In genomic region chr11:8963569-8964323, GRCh38 we compare ENCODE assay signal across 8 cellular contexts. TPM values are rescaled to one million over a fixed set of nuclear protein-coding genes. Genes with fewer than 3 reads are reported as not detected.
DNase-seq lines count a peak whose midpoint lies in the region; ATAC-seq and TF ChIP-seq lines count a peak whose summit lies in the region.

No MANE protein-coding gene starts in this region.

- H3K9me3 ChIP-seq in trophoblast cell (ENCODE audit: insufficient read depth, low read depth, low read length) (no peaks in the 10 kb centered on the region), upper lobe of right lung (no peaks in the 10 kb centered on the region)

- H3K9ac ChIP-seq in trophoblast cell (ENCODE audit: low read length) = peak overlapping the region; percentile 92

- peak overlapping the region; percentile 46 for H2BK12ac ChIP-seq in trophoblast cell (ENCODE audit: low read length)

- H3K23ac ChIP-seq in trophoblast cell (ENCODE audit: low read length) = peak overlapping the region; percentile 52

- H2BK120ac ChIP-seq in trophoblast cell (ENCODE audit: insufficient read depth, low read length, poor library complexity) = peak overlapping the region; percentile 91

- H3K36me3 Mint-ChIP-seq in GM23338 (ENCODE audit: low read depth) = no peaks in the 10 kb centered on the region; the same call in 2 of the 3 replicates
- H3K36me3 Mint-ChIP-seq in activated naive CD4-positive, alpha-beta T cell treated with anti-CD3 and anti-CD28 coated beads, Interleukin-2, amount 50 U/mL, for 24 hours = peaks cover 2% of the 10 kb centered on the region

- H3K27me3 ChIP-seq in GM23338 (ENCODE audit: insufficient read depth) = no peaks in the 10 kb centered on the region
- H3K27me3 ChIP-seq in trophoblast cell (ENCODE audit: insufficient read depth, low read length) = no peaks in the 10 kb centered on the region
- H3K27me3 ChIP-seq in upper lobe of right lung = no peaks in the 10 kb centered on the region

- H4K8ac ChIP-seq in trophoblast cell (ENCODE audit: low read depth, low read length) = peak overlapping the region; percentile 92

- no peaks in the 10 kb centered on the region for H3K9me2 ChIP-seq in GM23338 (ENCODE audit: insufficient read depth)

- peaks cover 6% of the 10 kb centered on the region; the same call in 1 of the 2 replicates for H3K4me1 ChIP-seq in GM23338 (ENCODE audit: insufficient read depth)
- H3K4me1 ChIP-seq in trophoblast cell (ENCODE audit: control insufficient read depth in 1 of 2, insufficient read depth in 2 of 2, low read length in 2 of 2) = peaks cover 6 to 9% of the 10 kb centered on the region in 2 experiments
- H3K4me1 ChIP-seq in upper lobe of right lung = peaks cover 39% of the 10 kb centered on the region

- peak overlapping the region; percentile 92 for H4K91ac ChIP-seq in trophoblast cell (ENCODE audit: low read depth, low read length)

- peak overlapping the region; percentile 97 for H3K4me3 ChIP-seq in GM23338
- H3K4me3 ChIP-seq in trophoblast cell (ENCODE audit: low read depth, low read length) = peak overlapping the region; percentile 91
- H3K4me3 ChIP-seq in upper lobe of right lung = peak overlapping the region; percentile 81

- no peaks in the 10 kb centered on the region for H3K27me3 Mint-ChIP-seq in GM23338 (ENCODE audit: insufficient read depth, low read depth, poor library complexity)
- H3K27me3 Mint-ChIP-seq in activated naive CD4-positive, alpha-beta T cell treated with anti-CD3 and anti-CD28 coated beads, Interleukin-2, amount 50 U/mL, for 24 hours = no peaks in the 10 kb centered on the region

- peak overlapping the region; percentile 93 for H4K12ac ChIP-seq in trophoblast cell (ENCODE audit: low read depth, low read length)

- peak overlapping the region; percentile 72 for H3K14ac ChIP-seq in trophoblast cell (ENCODE audit: low read length)

- H4K20me1 ChIP-seq in GM23338 (replicated peaks; ENCODE audit: insufficient read depth) = no peaks in the 10 kb centered on the region; the same call in 1 of the 2 replicates

- TF ChIP-seq CTCF in GM23338 (conservative IDR thresholded peaks at IDR 0.05; ENCODE audit: low read depth in 2 of 2) = no peak
- TF ChIP-seq CTCF in upper lobe of right lung (IDR thresholded peaks at IDR 0.05) = no peak

- intact Hi-C loops in head of caudate nucleus (cut with DNase I) (no loop called here), upper lobe of right lung (cut with DNase I) (no loop called here)

- peaks cover 14% of the 10 kb centered on the region for H3K4me1 Mint-ChIP-seq in GM23338
- peaks cover 30% of the 10 kb centered on the region for H3K4me1 Mint-ChIP-seq in activated naive CD4-positive, alpha-beta T cell treated with anti-CD3 and anti-CD28 coated beads, Interleukin-2, amount 50 U/mL, for 24 hours

- in situ Hi-C loops in SK-MEL-5 (cut with HindIII; ENCODE audit: low pct_unique_long_range_greater_than_20kb, low sequenced_read_pairs) = no loop called here

- H3K79me2 ChIP-seq in GM23338 (replicated peaks; ENCODE audit: insufficient read depth) = peaks cover 21% of the 10 kb centered on the region
- H3K79me2 ChIP-seq in trophoblast cell (ENCODE audit: control insufficient read depth, insufficient read depth, low read length, poor library complexity) = peaks cover 9% of the 10 kb centered on the region

- peak overlapping the region; percentile 90 for H3K18ac ChIP-seq in trophoblast cell (ENCODE audit: low read length)

- H3K27ac ChIP-seq in GM23338 (ENCODE audit: low read depth) = peak overlapping the region; percentile 95
- H3K27ac ChIP-seq in trophoblast cell (ENCODE audit: low read depth, low read length) = peak overlapping the region; percentile 74
- H3K27ac ChIP-seq in upper lobe of right lung = peak overlapping the region; percentile 98

- peaks cover 14% of the 10 kb centered on the region for H3F3A ChIP-seq in GM23338 (replicated peaks; ENCODE audit: low read depth)

- H3K4me2 ChIP-seq in GM23338 (peak overlapping the region; percentile 97), trophoblast cell (ENCODE audit: low read length) (peak overlapping the region; percentile 73)

- H3K36me3 ChIP-seq in GM23338 (ENCODE audit: insufficient read depth) (no peaks in the 10 kb centered on the region), trophoblast cell (ENCODE audit: control insufficient read depth in 1 of 2, insufficient read depth in 2 of 2, low read length in 2 of 2) (no peaks in the 10 kb centered on the region), upper lobe of right lung (peaks cover 11% of the 10 kb centered on the region)

- H3K4me3 Mint-ChIP-seq in GM23338 = peak overlapping the region; percentile 90
- peak overlapping the region; percentile 99 for H3K4me3 Mint-ChIP-seq in activated naive CD4-positive, alpha-beta T cell treated with anti-CD3 and anti-CD28 coated beads, Interleukin-2, amount 50 U/mL, for 24 hours

- peaks cover 12% of the 10 kb centered on the region for H3K79me1 ChIP-seq in trophoblast cell (ENCODE audit: low read length)

- H3K4ac ChIP-seq in trophoblast cell (ENCODE audit: low read depth, low read length) = peak overlapping the region; percentile 94

- peak overlapping the region; percentile 30 for H2AK5ac ChIP-seq in trophoblast cell (ENCODE audit: low read length)

- no peaks in the 10 kb centered on the region for H3K9me3 Mint-ChIP-seq in GM23338
- no peaks in the 10 kb centered on the region for H3K9me3 Mint-ChIP-seq in activated naive CD4-positive, alpha-beta T cell treated with anti-CD3 and anti-CD28 coated beads, Interleukin-2, amount 50 U/mL, for 24 hours

- WGBS in trophoblast cell (ENCODE audit: extremely low coverage, insufficient coverage, insufficient read length) = no CpG with 5 or more reads among the region's 39 CpGs

- ATAC-seq in GM23338 (peak; percentile 84), upper lobe of right lung (peak; percentile 86)

- DNase-seq in EH (ENCODE audit: low read depth) (peak; percentile 70), GM23338 (ENCODE audit: low spot score) (peak; percentile 92), Kasumi-1 (lab: John Stamatoyannopoulos, UW) (peak; percentile 68 to 69), SK-MEL-5 (ENCODE audit: low read depth, low spot score) (peak; percentile 75), head of caudate nucleus (peak in 34 of 42 donors; percentile 64 to 93 (median 80)), trophoblast cell (peak; percentile 82), upper lobe of right lung (peak; percentile 94)

- peak overlapping the region; percentile 81 for H2BK5ac ChIP-seq in trophoblast cell (ENCODE audit: low read depth, low read length, poor library complexity)

- H3K27ac Mint-ChIP-seq in GM23338 = peak overlapping the region; percentile 55; the same call in 1 of the 2 replicates
- H3K27ac Mint-ChIP-seq in activated naive CD4-positive, alpha-beta T cell treated with anti-CD3 and anti-CD28 coated beads, Interleukin-2, amount 50 U/mL, for 24 hours = peak overlapping the region; percentile 95

- H2AFZ ChIP-seq in GM23338 (peak overlapping the region; percentile 96), trophoblast cell (ENCODE audit: insufficient read depth, low read length, poor library complexity) (peak overlapping the region; percentile 69)

TF ChIP-seq in GM23338, 12 proteins besides CTCF, POLR2A, EP300 and RAD21:
- TF ChIP-seq NANOG (IDR thresholded peaks at IDR 0.05; ENCODE audit: borderline replicate concordance) = no peak
- TF ChIP-seq, protein P1, sequence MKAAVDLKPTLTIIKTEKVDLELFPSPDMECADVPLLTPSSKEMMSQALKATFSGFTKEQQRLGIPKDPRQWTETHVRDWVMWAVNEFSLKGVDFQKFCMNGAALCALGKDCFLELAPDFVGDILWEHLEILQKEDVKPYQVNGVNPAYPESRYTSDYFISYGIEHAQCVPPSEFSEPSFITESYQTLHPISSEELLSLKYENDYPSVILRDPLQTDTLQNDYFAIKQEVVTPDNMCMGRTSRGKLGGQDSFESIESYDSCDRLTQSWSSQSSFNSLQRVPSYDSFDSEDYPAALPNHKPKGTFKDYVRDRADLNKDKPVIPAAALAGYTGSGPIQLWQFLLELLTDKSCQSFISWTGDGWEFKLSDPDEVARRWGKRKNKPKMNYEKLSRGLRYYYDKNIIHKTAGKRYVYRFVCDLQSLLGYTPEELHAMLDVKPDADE (IDR thresholded peaks at IDR 0.05) = no peak

RNA-seq across cellular contexts. Expression of gene TMEM9B, which starts 0.5 kb away (rescaled TPM):
- total RNA-seq in GM23338 (2014; rRNA removed; shearing (Covaris generic)) = 9.7 and 10.4 TPM in 2 replicates
- 10.2 and 12.9 TPM in 2 replicates for polyA plus RNA-seq in GM23338 (2016; fragmentation: Nextera tagmentation; extraction: Ambion mirVana)
- total RNA-seq in SK-MEL-5 (2014; rRNA removed; shearing (Covaris generic)) = 50.1 and 56.8 TPM in 2 replicates
- 38.9 and 47.7 TPM in 2 replicates for polyA plus RNA-seq in SK-MEL-5 (2015; cell fraction: cytosol; rRNA removed)
- 14.4 and 26.7 TPM in 2 replicates for polyA plus RNA-seq in SK-MEL-5 (2015; cell fraction: nucleus; rRNA removed)
- polyA plus RNA-seq in trophoblast cell (2013) = 19.3 and 19.7 TPM in 2 replicates
- 64.9 TPM for total RNA-seq in upper lobe of right lung

RNA-seq across cellular contexts. Expression of gene ASCL3, which starts 20.9 kb away (rescaled TPM):
- not detected in 2 replicates for total RNA-seq in GM23338 (2014; rRNA removed; shearing (Covaris generic))
- polyA plus RNA-seq in GM23338 (2016; fragmentation: Nextera tagmentation; extraction: Ambion mirVana) = not detected in 2 replicates
- total RNA-seq in SK-MEL-5 (2014; rRNA removed; shearing (Covaris generic)) = not detected in 2 replicates
- polyA plus RNA-seq in SK-MEL-5 (2015; cell fraction: cytosol; rRNA removed) = not detected in 2 replicates
- polyA plus RNA-seq in SK-MEL-5 (2015; cell fraction: nucleus; rRNA removed) = not detected in 2 replicates
- polyA plus RNA-seq in trophoblast cell (2013) = not detected in 2 replicates
- not detected for total RNA-seq in upper lobe of right lung

RNA-seq across cellular contexts. Expression of gene C11orf16, which starts 31.0 kb away (rescaled TPM):
- not detected in 2 replicates for total RNA-seq in GM23338 (2014; rRNA removed; shearing (Covaris generic))
- 0.31 TPM in 1 of 2 replicates, not detected in the other for polyA plus RNA-seq in GM23338 (2016; fragmentation: Nextera tagmentation; extraction: Ambion mirVana)
- total RNA-seq in SK-MEL-5 (2014; rRNA removed; shearing (Covaris generic)) = not detected in 2 replicates
- not detected in 2 replicates for polyA plus RNA-seq in SK-MEL-5 (2015; cell fraction: cytosol; rRNA removed)
- not detected in 2 replicates for polyA plus RNA-seq in SK-MEL-5 (2015; cell fraction: nucleus; rRNA removed)
- not detected in 2 replicates for polyA plus RNA-seq in trophoblast cell (2013)
- not detected for total RNA-seq in upper lobe of right lung

RNA-seq across cellular contexts. Expression of gene NRIP3, which starts 40.1 kb away (rescaled TPM):
- total RNA-seq in GM23338 (2014; rRNA removed; shearing (Covaris generic)) = 7.9 and 8.0 TPM in 2 replicates
- 3.0 and 3.2 TPM in 2 replicates for polyA plus RNA-seq in GM23338 (2016; fragmentation: Nextera tagmentation; extraction: Ambion mirVana)
- total RNA-seq in SK-MEL-5 (2014; rRNA removed; shearing (Covaris generic)) = 9.7 and 11.1 TPM in 2 replicates
- 12.6 and 18.8 TPM in 2 replicates for polyA plus RNA-seq in SK-MEL-5 (2015; cell fraction: cytosol; rRNA removed)
- 8.6 and 20.7 TPM in 2 replicates for polyA plus RNA-seq in SK-MEL-5 (2015; cell fraction: nucleus; rRNA removed)
- polyA plus RNA-seq in trophoblast cell (2013) = 0.60 and 0.64 TPM in 2 replicates
- 1.3 TPM for total RNA-seq in upper lobe of right lung

RNA-seq across cellular contexts. Expression of gene AKIP1, which starts 52.8 kb away (rescaled TPM):
- total RNA-seq in GM23338 (2014; rRNA removed; shearing (Covaris generic)) = 14.0 and 16.7 TPM in 2 replicates
- 11.1 and 11.2 TPM in 2 replicates for polyA plus RNA-seq in GM23338 (2016; fragmentation: Nextera tagmentation; extraction: Ambion mirVana)
- total RNA-seq in SK-MEL-5 (2014; rRNA removed; shearing (Covaris generic)) = 34.0 and 38.5 TPM in 2 replicates
- 47.6 TPM in 2 replicates for polyA plus RNA-seq in SK-MEL-5 (2015; cell fraction: cytosol; rRNA removed)
- 27.2 and 37.5 TPM in 2 replicates for polyA plus RNA-seq in SK-MEL-5 (2015; cell fraction: nucleus; rRNA removed)
- 11.8 and 12.2 TPM in 2 replicates for polyA plus RNA-seq in trophoblast cell (2013)
- total RNA-seq in upper lobe of right lung = 27.1 TPM

Comparison
In these comparisons a context has a peak if more than half of its experiments do, and no peak if none do; other contexts are left out.
1. Peak in every context shown above with its lines: DNase-seq, ATAC-seq, H3K4me3 ChIP-seq and H3K27ac ChIP-seq.